In genomic region chr16:89581045-89581695, GRCh38 we compare ENCODE assay signal across 12 cellular contexts. TPM values are rescaled to one million over a fixed set of nuclear protein-coding genes. Genes with fewer than 3 reads are reported as not detected.
DNase-seq lines count a peak whose midpoint lies in the region; TF ChIP-seq lines count a peak whose summit lies in the region.
"Had no signal": no experiment of that assay in that cellular context is flagged by ENCODE, and none has a peak within 500 bp of the region (broad histone marks: within the 10 kb centered on the region; RNA-seq: fewer than 3 reads in every experiment).

No MANE protein-coding gene starts in this region.

- 60 to 76% (median 71%) methylated on average over 33 of the region's 33 CpGs for WGBS in ovary, 3 donors

- TF ChIP-seq POLR2A in ovary (IDR thresholded peaks at IDR 0.05), result no peak

- H3K79me2 ChIP-seq in osteoblast (ENCODE audit: insufficient read depth, low read length), result peaks cover 22% of the 10 kb centered on the region
- H3K79me2 ChIP-seq: parathyroid adenoma had no signal

- DNase-seq in EL (peak; percentile 100), RKO (ENCODE audit: low spot score) (peak; percentile 95), epithelial cell of esophagus (ENCODE audit: low read depth) (peak; percentile 88), osteoblast (ENCODE audit: insufficient read length, low spot score, missing footprints) (peak; percentile 100), DMS79 treated with DMSO at 0.1 percent for 48 hours (lab: John Stamatoyannopoulos, UW) (no peak), NCI-H510A treated with DMSO at 0.1 percent for 48 hours (lab: John Stamatoyannopoulos, UW) (no peak), ovary (no peak)
- DNase-seq in activated CD4-positive, alpha-beta memory T cell treated with anti-CD3 and anti-CD28 coated beads, Interleukin-2, amount 10 ng/mL, durations not matched to agents 7 days and 5 days, result no peak
- DNase-seq: immature natural killer cell, KBM-7, NCI-H510A had no signal

- intact Hi-C loops in ovary (cut with DNase I), result no loop called here

- no peak for TF ChIP-seq CTCF in epithelial cell of esophagus (IDR thresholded peaks at IDR 0.05; ENCODE audit: insufficient read depth, low read depth, low read length, missing control alignments)
- TF ChIP-seq CTCF in osteoblast (IDR thresholded peaks at IDR 0.05; ENCODE audit: extremely low read depth, low read depth, low read length), result no peak
- no peak for TF ChIP-seq CTCF in ovary (IDR thresholded peaks at IDR 0.05)

- no peaks in the 10 kb centered on the region for H3K36me3 Mint-ChIP-seq in activated CD4-positive, alpha-beta memory T cell treated with anti-CD3 and anti-CD28 coated beads, Interleukin-2, amount 10 ng/mL, durations not matched to agents 7 days and 5 days (ENCODE audit: low read depth)
- H3K36me3 Mint-ChIP-seq: immature natural killer cell had no signal

- peaks cover 23% of the 10 kb centered on the region for H3K4me1 ChIP-seq in osteoblast (ENCODE audit: insufficient read depth, low read length)
- no peaks in the 10 kb centered on the region for H3K4me1 ChIP-seq in ovary (ENCODE audit: insufficient read depth)
- H3K4me1 ChIP-seq: parathyroid adenoma had no signal

- H3K27me3 ChIP-seq in osteoblast (ENCODE audit: insufficient read depth, low read length) (no peaks in the 10 kb centered on the region), ovary (no peaks in the 10 kb centered on the region)

- peaks cover 7% of the 10 kb centered on the region for H3K27me3 Mint-ChIP-seq in activated CD4-positive, alpha-beta memory T cell treated with anti-CD3 and anti-CD28 coated beads, Interleukin-2, amount 10 ng/mL, durations not matched to agents 7 days and 5 days

- H4K20me1 ChIP-seq in osteoblast (ENCODE audit: insufficient read depth, low read length), result no peaks in the 10 kb centered on the region

- H3K4me3 ChIP-seq in epithelial cell of esophagus (ENCODE audit: low read length), result no peak overlapping the region
- H3K4me3 ChIP-seq in osteoblast (ENCODE audit: insufficient read depth, low read length), result no peak overlapping the region
- H3K4me3 ChIP-seq in ovary, result no peak overlapping the region

- no peaks in the 10 kb centered on the region for H3K4me1 Mint-ChIP-seq in activated CD4-positive, alpha-beta memory T cell treated with anti-CD3 and anti-CD28 coated beads, Interleukin-2, amount 10 ng/mL, durations not matched to agents 7 days and 5 days
- H3K4me1 Mint-ChIP-seq: immature natural killer cell had no signal

- TF ChIP-seq EP300 in ovary (IDR thresholded peaks at IDR 0.05), result no peak

- no peak overlapping the region for H3K4me2 ChIP-seq in osteoblast (ENCODE audit: insufficient read depth, low read length)

- CTCF ChIA-PET in activated CD4-positive, alpha-beta memory T cell treated with anti-CD3 and anti-CD28 coated beads, Interleukin-2, amount 10 ng/mL, durations not matched to agents 7 days and 5 days (lab: Charles Lee), result no interaction called here

- H3K9me3 ChIP-seq in osteoblast (ENCODE audit: low read depth, low read length) (no peaks in the 10 kb centered on the region), ovary (no peaks in the 10 kb centered on the region)

- no peak overlapping the region for H3K4me3 Mint-ChIP-seq in activated CD4-positive, alpha-beta memory T cell treated with anti-CD3 and anti-CD28 coated beads, Interleukin-2, amount 10 ng/mL, durations not matched to agents 7 days and 5 days
- H3K4me3 Mint-ChIP-seq: immature natural killer cell had no signal

- no peak overlapping the region for H3K27ac Mint-ChIP-seq in activated CD4-positive, alpha-beta memory T cell treated with anti-CD3 and anti-CD28 coated beads, Interleukin-2, amount 10 ng/mL, durations not matched to agents 7 days and 5 days
- H3K27ac Mint-ChIP-seq: immature natural killer cell had no signal

- POLR2A ChIA-PET in activated CD4-positive, alpha-beta memory T cell treated with anti-CD3 and anti-CD28 coated beads, Interleukin-2, amount 10 ng/mL, durations not matched to agents 7 days and 5 days (lab: Charles Lee), result no interaction called here

- no peak overlapping the region for H2AFZ ChIP-seq in osteoblast (ENCODE audit: low read length)
- H2AFZ ChIP-seq: parathyroid adenoma had no signal

- H3K9me3 Mint-ChIP-seq in activated CD4-positive, alpha-beta memory T cell treated with anti-CD3 and anti-CD28 coated beads, Interleukin-2, amount 10 ng/mL, durations not matched to agents 7 days and 5 days, result no peaks in the 10 kb centered on the region
- H3K9me3 Mint-ChIP-seq: immature natural killer cell had no signal

- H3K27ac ChIP-seq in osteoblast (ENCODE audit: low read depth, low read length) (peak overlapping the region; percentile 91), ovary (no peak overlapping the region)
- H3K27ac ChIP-seq: parathyroid adenoma had no signal

- H3K36me3 ChIP-seq in osteoblast (ENCODE audit: insufficient read depth, low read length) (peaks cover 10% of the 10 kb centered on the region), ovary (no peaks in the 10 kb centered on the region)

RNA-seq across cellular contexts. Expression of gene CPNE7, which starts 5.6 kb away (rescaled TPM):
- total RNA-seq in osteoblast (7.2 and 21.8 TPM in 2 replicates), ovary (1 to 10 TPM in 3 of 7 donors, under 1 TPM in 3, not detected in 1; 0.36 to 4.0 (median 1.2) TPM)
- total RNA-seq in activated CD4-positive, alpha-beta memory T cell treated with anti-CD3 and anti-CD28 coated beads, Interleukin-2, amount 10 ng/mL, durations not matched to agents 7 days and 5 days, result 1 to 10 TPM; 3.3 to 4.4 TPM
- polyA plus RNA-seq in ovary, result under 1 TPM in 1 of 2 donors, not detected in 1; 0.90 TPM

RNA-seq across cellular contexts. Expression of gene RPL13, which starts 20.7 kb away (rescaled TPM):
- total RNA-seq in osteoblast (2,112 and 2,440 TPM in 2 replicates), ovary (over 10,000 TPM in 2 of 7 donors, 1,000 to 10,000 TPM in 5; 4,259 to 21,366 (median 5,883) TPM)
- total RNA-seq in activated CD4-positive, alpha-beta memory T cell treated with anti-CD3 and anti-CD28 coated beads, Interleukin-2, amount 10 ng/mL, durations not matched to agents 7 days and 5 days, result 1,000 to 10,000 TPM; 2,083 to 2,114 TPM
- polyA plus RNA-seq in ovary, result over 10,000 TPM in 1 of 2 donors, 1,000 to 10,000 TPM in 1; 1,317 to 14,290 TPM

RNA-seq across cellular contexts. Expression of gene DPEP1, which starts 32.3 kb away (rescaled TPM):
- total RNA-seq in osteoblast, result 0.29 and 0.36 TPM in 2 replicates
- total RNA-seq in activated CD4-positive, alpha-beta memory T cell treated with anti-CD3 and anti-CD28 coated beads, Interleukin-2, amount 10 ng/mL, durations not matched to agents 7 days and 5 days, result not detected
- 1 to 10 TPM in 3 of 7 donors, under 1 TPM in 3, not detected in 1; 0.30 to 5.7 (median 1.3) TPM for total RNA-seq in ovary
- polyA plus RNA-seq in ovary, result 1 to 10 TPM in 1 of 2 donors, under 1 TPM in 1; 0.35 to 3.3 TPM
- polyA plus RNA-seq: immature natural killer cell had no signal

Comparison
In these comparisons a context has a peak if more than half of its experiments do, and no peak if none do; other contexts are left out.
1. DNase-seq: peak in EL (single experiment), RKO (single experiment), epithelial cell of esophagus (single experiment) and osteoblast (single experiment); none in DMS79 treated with DMSO at 0.1 percent for 48 hours (single experiment), activated CD4-positive, alpha-beta memory T cell treated with anti-CD3 and anti-CD28 coated beads, Interleukin-2, amount 10 ng/mL, durations not matched to agents 7 days and 5 days (single experiment), NCI-H510A treated with DMSO at 0.1 percent for 48 hours (single experiment) and ovary (0 of 5).